In the genomic region with DNA sequence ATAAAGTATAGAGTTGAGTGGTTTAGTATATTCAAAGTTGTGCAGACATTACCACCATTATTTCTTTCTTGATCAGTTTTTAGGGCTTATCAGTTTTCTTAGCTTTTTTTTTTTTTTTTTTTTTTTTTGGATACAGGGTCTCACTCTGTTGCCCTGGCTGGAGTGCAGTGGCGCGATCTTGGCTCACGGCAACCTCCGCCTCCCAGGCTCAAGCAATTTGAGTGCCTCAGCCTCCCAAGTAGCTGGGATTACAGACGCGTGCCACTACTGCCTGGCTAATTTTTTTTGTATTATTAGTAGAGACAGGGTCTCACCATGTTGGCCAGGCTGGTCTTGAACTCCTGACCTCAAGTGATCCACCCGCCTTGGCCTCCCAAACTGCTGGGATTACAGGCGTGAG, we compare ENCODE assay signal across 5 cellular contexts. TPM values are rescaled to one million over a fixed set of nuclear protein-coding genes. Genes with fewer than 3 reads are reported as not detected.
"Had no signal": no experiment of that assay in that cellular context is flagged by ENCODE, and none has a peak within 500 bp of the region (broad histone marks: within the 10 kb centered on the region; RNA-seq: fewer than 3 reads in every experiment).

No MANE protein-coding gene starts in this region.

RNA-seq across cellular contexts. Expression of gene PXT1, which starts 10.2 kb away (rescaled TPM):
- total RNA-seq: GM23248, H1, H4, H9 had no signal
- polyA plus RNA-seq: GM23248, GM23338 had no signal
